Comparison of ENCODE assay signal across 18 cellular contexts in the genomic region with DNA sequence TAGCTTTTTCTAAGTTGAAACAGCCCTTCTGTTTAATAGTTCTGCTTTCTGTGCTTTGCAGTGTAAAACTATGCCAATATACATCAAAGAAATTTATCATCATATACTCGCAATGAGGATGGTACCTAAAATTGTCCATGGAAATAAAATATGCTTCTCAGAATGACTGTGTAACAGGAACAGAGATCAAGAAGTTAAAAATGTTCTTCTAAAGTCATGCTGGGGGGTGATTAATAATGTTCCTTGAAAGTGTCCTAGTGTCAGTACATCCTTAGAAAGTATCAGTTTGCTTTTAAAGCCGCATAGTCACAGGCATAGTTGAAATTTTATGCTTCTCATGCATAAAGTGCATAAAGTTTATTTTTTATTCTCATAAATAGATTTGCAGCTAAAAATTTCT. TPM values are rescaled to one million over a fixed set of nuclear protein-coding genes. Genes with fewer than 3 reads are reported as not detected.
DNase-seq lines count a peak whose midpoint lies in the region; ATAC-seq and TF ChIP-seq lines count a peak whose summit lies in the region.
"Had no signal": no experiment of that assay in that cellular context is flagged by ENCODE, and none has a peak within 500 bp of the region (broad histone marks: within the 10 kb centered on the region; RNA-seq: fewer than 3 reads in every experiment).

No MANE protein-coding gene starts in this region.

- H3K27ac ChIP-seq in OCI-LY3 (ENCODE audit: low read length) = no peak overlapping the region
- H3K27ac ChIP-seq: GM23248, prostate gland had no signal

- no peaks in the 10 kb centered on the region for H3K36me3 Mint-ChIP-seq in Caco-2 (ENCODE audit: insufficient read depth, unreplicated experiment)

- no peaks in the 10 kb centered on the region for H3K9me3 ChIP-seq in OCI-LY3 (ENCODE audit: insufficient read depth, low read length)
- H3K9me3 ChIP-seq in Caco-2 = no peaks in the 10 kb centered on the region
- H3K9me3 ChIP-seq: prostate gland had no signal

- intact Hi-C loops in Caco-2 (cut with micrococcal nuclease; ENCODE audit: unreplicated experiment) = no loop called here

- peak; percentile 54 for ATAC-seq in GM18499 (IDR thresholded peaks at IDR 0.05; ENCODE audit: insufficient read depth, unreplicated experiment)
- ATAC-seq in HG02884 (IDR thresholded peaks at IDR 0.05; ENCODE audit: unreplicated experiment) = peak; percentile 69
- no peak for ATAC-seq in GM19397 (IDR thresholded peaks at IDR 0.05; ENCODE audit: unreplicated experiment)
- ATAC-seq: naive thymus-derived CD8-positive, alpha-beta T cell; T-helper 17 cell had no signal

- H3K79me2 ChIP-seq in OCI-LY3 (ENCODE audit: low read length) = no peaks in the 10 kb centered on the region

- POLR2A ChIA-PET in Caco-2 (lab: Charles Lee) = no interaction called here

- TF ChIP-seq CTCF in GM20000 (IDR thresholded peaks at IDR 0.05; ENCODE audit: extremely low read depth, missing control alignments) (no peak), OCI-LY3 (IDR thresholded peaks at IDR 0.05; ENCODE audit: low read depth, low read length) (no peak), Caco-2 (IDR thresholded peaks at IDR 0.05; ENCODE audit: insufficient read depth in 1 of 2, low read depth in 1 of 2, low read length in 1 of 2, severe bottlenecking in 1 of 2, unreplicated experiment in 1 of 2) (no peak)

- no peaks in the 10 kb centered on the region for H3K27me3 Mint-ChIP-seq in Caco-2 (ENCODE audit: insufficient read depth, unreplicated experiment)
- H3K27me3 Mint-ChIP-seq: naive thymus-derived CD8-positive, alpha-beta T cell; T-helper 17 cell had no signal

- H4K20me1 ChIP-seq in OCI-LY3 (ENCODE audit: insufficient read depth, low read length) = peaks cover 34% of the 10 kb centered on the region

- DNase-seq in GM20000 (ENCODE audit: low spot score) (peak; percentile 5), AG20443 (ENCODE audit: low spot score) (no peak), Caco-2 (no peak), SW 1271 (lab: John Stamatoyannopoulos, UW) (no peak)
- DNase-seq: activated CD4-positive, CD25-positive, alpha-beta regulatory T cell; AML-193; cortex of kidney; GM23248; naive thymus-derived CD8-positive, alpha-beta T cell; NCI-H1694; Right ventricle myocardium superior; T-helper 17 cell had no signal

- H3K4me1 ChIP-seq in OCI-LY3 (ENCODE audit: low read length) (peaks cover 20% of the 10 kb centered on the region), Caco-2 (no peaks in the 10 kb centered on the region)
- H3K4me1 ChIP-seq: prostate gland had no signal

- H3K4me3 Mint-ChIP-seq in Caco-2 (ENCODE audit: unreplicated experiment) = no peak overlapping the region
- H3K4me3 Mint-ChIP-seq: naive thymus-derived CD8-positive, alpha-beta T cell; T-helper 17 cell had no signal

- no peak overlapping the region for H3K9ac ChIP-seq in OCI-LY3 (ENCODE audit: low read length)
- H3K9ac ChIP-seq: GM23248 had no signal

- no TSS peak for BruUV-seq in Caco-2 (replicated peaks; lab: Mats Ljungman, UMichigan)

- H3K27me3 ChIP-seq in OCI-LY3 (ENCODE audit: low read depth, low read length) (no peaks in the 10 kb centered on the region), Caco-2 (replicated peaks; ENCODE audit: control insufficient read depth, insufficient read depth, low read length) (no peaks in the 10 kb centered on the region)

- peaks cover 6% of the 10 kb centered on the region for H3K4me1 Mint-ChIP-seq in Caco-2 (ENCODE audit: low read depth, unreplicated experiment)

- H3K27ac Mint-ChIP-seq in Caco-2 (ENCODE audit: unreplicated experiment) = no peak overlapping the region

- CTCF ChIA-PET in Caco-2 (lab: Charles Lee) = no interaction called here

- peak overlapping the region; percentile 62 for H3K4me2 ChIP-seq in OCI-LY3 (ENCODE audit: low read length)

- H3K36me3 ChIP-seq in OCI-LY3 (replicated peaks; ENCODE audit: low read depth, low read length) = no peaks in the 10 kb centered on the region
- H3K36me3 ChIP-seq in Caco-2 (ENCODE audit: control insufficient read depth, insufficient read depth, low read length) = no peaks in the 10 kb centered on the region
- H3K36me3 ChIP-seq: prostate gland had no signal

- no peak overlapping the region for H2AFZ ChIP-seq in OCI-LY3 (ENCODE audit: low read depth, low read length)
- H2AFZ ChIP-seq: GM23248 had no signal

- H3K9me3 Mint-ChIP-seq in Caco-2 (ENCODE audit: unreplicated experiment) = no peaks in the 10 kb centered on the region

- 0 out of 2 replicates have a peak overlapping the region, but pooled peaks have one; percentile 29 for H3K4me3 ChIP-seq in OCI-LY3 (ENCODE audit: low read length)
- no peak overlapping the region for H3K4me3 ChIP-seq in Caco-2 (ENCODE audit: low read depth, low read length)
- H3K4me3 ChIP-seq: GM23248, lung, prostate gland had no signal

RNA-seq across cellular contexts. Expression of gene LRRC70, which starts 4.0 kb away (rescaled TPM):
- 0.56 and 0.68 TPM in 2 replicates for total RNA-seq in Caco-2 (2022)
